9 cellular contexts compared by ENCODE assay signal in the genomic region with DNA sequence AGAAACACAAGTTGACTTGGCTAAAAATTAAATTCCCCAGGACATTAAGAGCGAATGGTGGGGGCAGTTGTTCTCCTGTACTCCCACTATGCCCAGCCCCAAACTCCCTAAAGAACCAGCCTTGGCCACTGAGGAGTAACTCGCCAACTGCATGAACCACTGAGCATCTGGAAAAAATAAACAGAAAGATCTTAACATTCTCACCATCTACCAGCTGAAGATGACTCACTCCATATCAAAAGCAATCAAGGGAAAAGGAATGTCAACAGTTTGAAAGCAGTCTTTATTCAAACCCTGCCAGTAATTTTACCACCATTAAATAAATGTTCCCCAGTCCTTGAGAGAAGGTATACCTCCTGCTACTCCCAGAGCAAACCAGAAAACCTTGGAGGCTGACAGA. TPM values are rescaled to one million over a fixed set of nuclear protein-coding genes. Genes with fewer than 3 reads are reported as not detected.
DNase-seq lines count a peak whose midpoint lies in the region; ATAC-seq and TF ChIP-seq lines count a peak whose summit lies in the region.
"Had no signal": no experiment of that assay in that cellular context is flagged by ENCODE, and none has a peak within 500 bp of the region (broad histone marks: within the 10 kb centered on the region; RNA-seq: fewer than 3 reads in every experiment).

No MANE protein-coding gene starts in this region.

- intact Hi-C loops in cardiac septum (cut with DNase I), result no loop called here

- H3K9ac ChIP-seq in adipocyte (ENCODE audit: low read length), result no peak overlapping the region

- no peak for TF ChIP-seq CTCF in cardiac muscle cell (IDR thresholded peaks at IDR 0.05; ENCODE audit: low read depth, low read length)

- H3K27ac ChIP-seq in cardiac muscle cell, result peak overlapping the region; percentile 70

- DNase-seq in cardiac muscle cell (ENCODE audit: low read depth in 1 of 2, low spot score in 1 of 2), result no peak
- DNase-seq in cardiac septum (ENCODE audit: low spot score), result no peak
- DNase-seq in adipocyte (ENCODE audit: low read depth), result peak; percentile 73
- DNase-seq in iris pigment epithelial cell (ENCODE audit: low read depth), result peak; percentile 82
- no peak for DNase-seq in globus pallidus (ENCODE audit: low spot score)
- DNase-seq in NOMO-1 treated with DMSO at 0.1 percent for 48 hours (lab: John Stamatoyannopoulos, UW; ENCODE audit: unreplicated experiment), result no peak
- DNase-seq in NCI-H1694 (lab: John Stamatoyannopoulos, UW), result no peak
- DNase-seq: activated CD8-positive, alpha-beta memory T cell treated with anti-CD3 and anti-CD28 coated beads, Interleukin-2, amount 50 U/mL, for 48 hours had no signal

- H3K4me3 ChIP-seq in cardiac muscle cell, result no peak overlapping the region
- no peak overlapping the region for H3K4me3 ChIP-seq in adipocyte (ENCODE audit: low read length)

- H3K27me3 ChIP-seq in cardiac muscle cell (no peaks in the 10 kb centered on the region), adipocyte (replicated peaks; ENCODE audit: control insufficient read depth, insufficient read depth, low read length) (no peaks in the 10 kb centered on the region)

- H3K9me3 ChIP-seq in cardiac muscle cell (ENCODE audit: low read depth) (no peaks in the 10 kb centered on the region), adipocyte (ENCODE audit: control insufficient read depth, low read length) (no peaks in the 10 kb centered on the region)

- H3K36me3 ChIP-seq in cardiac muscle cell (no peaks in the 10 kb centered on the region), adipocyte (ENCODE audit: control insufficient read depth, insufficient read depth, low read length, severe bottlenecking) (no peaks in the 10 kb centered on the region)

- ATAC-seq in GM21528 (IDR thresholded peaks at IDR 0.05; ENCODE audit: low FRiP score, unreplicated experiment), result no peak

- H3K4me1 ChIP-seq in cardiac muscle cell (ENCODE audit: low read depth) (peaks cover 25% of the 10 kb centered on the region), adipocyte (ENCODE audit: control insufficient read depth, insufficient read depth, low read length) (peaks cover 19% of the 10 kb centered on the region)

RNA-seq across cellular contexts. Expression of gene CTTNBP2, which starts 45.4 kb away (rescaled TPM):
- total RNA-seq in cardiac muscle cell, result 21.8 and 51.2 TPM in 2 replicates
- polyA plus RNA-seq in cardiac muscle cell, result 30.0 and 33.5 TPM in 2 replicates
- 2.2 TPM for total RNA-seq in cardiac septum

Comparison
In these comparisons a context has a peak if more than half of its experiments do, and no peak if none do; other contexts are left out.
1. DNase-seq: peak in adipocyte (single experiment) and iris pigment epithelial cell (single experiment); none in cardiac muscle cell (0 of 2), cardiac septum (single experiment), globus pallidus (single experiment), NOMO-1 treated with DMSO at 0.1 percent for 48 hours (single experiment) and NCI-H1694 (single experiment).